18 cellular contexts compared by ENCODE assay signal in the genomic region with DNA sequence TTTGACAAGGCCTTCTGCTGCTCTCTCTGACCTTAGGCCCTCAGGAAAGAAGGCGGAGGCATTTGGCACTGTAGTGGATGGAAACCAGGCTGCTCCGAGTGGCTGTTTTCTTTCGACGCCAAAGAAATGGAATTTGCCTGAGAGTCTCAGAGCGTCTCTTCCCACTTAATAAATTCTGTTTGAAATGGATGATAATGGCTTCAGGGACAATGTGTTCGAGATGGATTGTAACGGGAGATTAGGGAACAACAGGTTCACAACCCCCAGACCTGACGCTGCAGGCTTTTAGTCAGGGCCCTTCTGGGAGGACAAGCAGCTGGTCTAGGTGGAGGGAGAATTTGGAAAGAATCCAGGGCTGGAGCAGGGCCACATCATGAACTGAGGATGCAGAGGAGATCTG. TPM values are rescaled to one million over a fixed set of nuclear protein-coding genes. Genes with fewer than 3 reads are reported as not detected.
A peak's percentile ranks its signal among the peaks of the same experiment; 100 is the strongest.
DNase-seq lines count a peak whose midpoint lies in the region; ATAC-seq and TF ChIP-seq lines count a peak whose summit lies in the region.
"Had no signal": no experiment of that assay in that cellular context is flagged by ENCODE, and none has a peak within 500 bp of the region (broad histone marks: within the 10 kb centered on the region; RNA-seq: fewer than 3 reads in every experiment).

No MANE protein-coding gene starts in this region.

- peaks cover 0 to 4% (median 0%) of the 10 kb centered on the region in 3 experiments for H3K27me3 ChIP-seq in neuronal stem cell (ENCODE audit: control insufficient read depth in 3 of 3, insufficient read depth in 3 of 3, low read depth in 1 of 3, low read length in 3 of 3)
- peaks cover 2% of the 10 kb centered on the region for H3K27me3 ChIP-seq in brain microvascular endothelial cell (replicated peaks)

- H3K4me3 ChIP-seq in fibroblast of the aortic adventitia (ENCODE audit: low read depth, low read length), result no peak overlapping the region
- H3K4me3 ChIP-seq in neuronal stem cell (ENCODE audit: low read length in 2 of 2), result no peak overlapping the region
- no peak overlapping the region for H3K4me3 ChIP-seq in brain microvascular endothelial cell (ENCODE audit: low read depth, low read length)

- no peak overlapping the region for H2AFZ ChIP-seq in neuronal stem cell (ENCODE audit: low read length)

- no peak overlapping the region for H2BK12ac ChIP-seq in neuronal stem cell (ENCODE audit: low read length)

- H3K23ac ChIP-seq in neuronal stem cell (ENCODE audit: low read depth, low read length, poor library complexity), result no peak overlapping the region

- DNase-seq in COR-L47 (lab: John Stamatoyannopoulos, UW), result peak; percentile 57
- DNase-seq in NCI-H1105 treated with DMSO at 0.1 percent for 48 hours (lab: John Stamatoyannopoulos, UW), result peak; percentile 60
- peak; percentile 14 for DNase-seq in fibroblast of the aortic adventitia (ENCODE audit: low read depth)
- DNase-seq in neuronal stem cell (ENCODE audit: low spot score), result no peak
- no peak for DNase-seq in activated T-helper 1 cell treated with anti-CD3 and anti-CD28 coated beads, Interleukin-12 subunit alpha, Interleukin-12 subunit beta, Interleukin-2, Interleukin-4 antibody, amounts not matched to agents 30 ng/mL and 10 ng/mL and 1 ng/mL, durations not matched to agents 14 hours and 24 hours and 36 hours (ENCODE audit: low spot score)
- no peak for DNase-seq in brain microvascular endothelial cell
- DNase-seq: DMS153, H9, NCI-H1930, NCI-H510A treated with DMSO at 0.1 percent for 48 hours, SHP77 had no signal

- H3K4me1 Mint-ChIP-seq in activated T-helper 1 cell treated with anti-CD3 and anti-CD28 coated beads, Interleukin-12 subunit alpha, Interleukin-12 subunit beta, Interleukin-2, Interleukin-4 antibody, amounts not matched to agents 30 ng/mL and 10 ng/mL and 1 ng/mL, durations not matched to agents 14 hours and 24 hours and 36 hours (ENCODE audit: low read depth), result no peaks in the 10 kb centered on the region

- no peak overlapping the region for H3K14ac ChIP-seq in neuronal stem cell (ENCODE audit: low read length)

- H3K36me3 Mint-ChIP-seq in activated T-helper 1 cell treated with anti-CD3 and anti-CD28 coated beads, Interleukin-12 subunit alpha, Interleukin-12 subunit beta, Interleukin-2, Interleukin-4 antibody, amounts not matched to agents 30 ng/mL and 10 ng/mL and 1 ng/mL, durations not matched to agents 14 hours and 24 hours and 36 hours (ENCODE audit: low read depth), result no peaks in the 10 kb centered on the region
- H3K36me3 Mint-ChIP-seq: IgD-negative memory B cell had no signal

- H2BK15ac ChIP-seq in neuronal stem cell (ENCODE audit: low read length), result no peak overlapping the region

- no peak overlapping the region for H3K27ac ChIP-seq in neuronal stem cell (replicated peaks; ENCODE audit: low read length)
- no peak overlapping the region for H3K27ac ChIP-seq in brain microvascular endothelial cell
- H3K27ac ChIP-seq: C4-2B, HL-60 had no signal

- no peak overlapping the region for H3K9ac ChIP-seq in neuronal stem cell (ENCODE audit: low read depth, low read length, poor library complexity)

- H3K36me3 ChIP-seq in neuronal stem cell (replicated peaks in 1 of 2; ENCODE audit: control insufficient read depth in 2 of 2, insufficient read depth in 2 of 2, low read length in 2 of 2) (no peaks in the 10 kb centered on the region), brain microvascular endothelial cell (replicated peaks) (no peaks in the 10 kb centered on the region)

- H3K27me3 Mint-ChIP-seq in activated T-helper 1 cell treated with anti-CD3 and anti-CD28 coated beads, Interleukin-12 subunit alpha, Interleukin-12 subunit beta, Interleukin-2, Interleukin-4 antibody, amounts not matched to agents 30 ng/mL and 10 ng/mL and 1 ng/mL, durations not matched to agents 14 hours and 24 hours and 36 hours (ENCODE audit: insufficient read depth), result peaks cover 2% of the 10 kb centered on the region

- H3K4me2 ChIP-seq in neuronal stem cell (ENCODE audit: insufficient read depth, low read length, poor library complexity, severe bottlenecking), result no peak overlapping the region

- no peak overlapping the region for H2BK120ac ChIP-seq in neuronal stem cell (ENCODE audit: low read depth, low read length)

- peaks cover 0 to 10% of the 10 kb centered on the region in 2 donors for H3K4me1 ChIP-seq in neuronal stem cell (ENCODE audit: control insufficient read depth in 2 of 2, insufficient read depth in 1 of 2, low read depth in 1 of 2, low read length in 2 of 2)

- ATAC-seq in HG03135 (IDR thresholded peaks at IDR 0.05; ENCODE audit: unreplicated experiment), result no peak
- ATAC-seq in HG03432 (IDR thresholded peaks at IDR 0.05; ENCODE audit: unreplicated experiment), result no peak
- ATAC-seq: SK-N-SH treated with all-trans-retinoic acid at 6 μM for 48 hours had no signal

- H3K9me3 ChIP-seq in neuronal stem cell (replicated peaks in 1 of 2; ENCODE audit: control insufficient read depth in 2 of 2, insufficient read depth in 1 of 2, low read depth in 1 of 2, low read length in 2 of 2), result no peaks in the 10 kb centered on the region

- no peaks in the 10 kb centered on the region for H3K79me1 ChIP-seq in neuronal stem cell (ENCODE audit: low read depth, low read length)

- WGBS in neuronal stem cell (ENCODE audit: extremely low coverage in 2 of 2, insufficient read length in 2 of 2, insufficient replicate concordance in 1 of 2), 2 donors, result no CpG with 5 or more reads among the region's 8 CpGs

- in situ Hi-C loops in brain microvascular endothelial cell (cut with HindIII; ENCODE audit: low pct_ligation_motif_present, low sequenced_read_pairs), result loop anchor here (10.0 kb wide), 1 partner anchor 300 kb away; no protein-coding TSS in a partner anchor

- no peaks in the 10 kb centered on the region for H3K9me3 Mint-ChIP-seq in activated T-helper 1 cell treated with anti-CD3 and anti-CD28 coated beads, Interleukin-12 subunit alpha, Interleukin-12 subunit beta, Interleukin-2, Interleukin-4 antibody, amounts not matched to agents 30 ng/mL and 10 ng/mL and 1 ng/mL, durations not matched to agents 14 hours and 24 hours and 36 hours
- H3K9me3 Mint-ChIP-seq: H9, IgD-negative memory B cell had no signal

- intact Hi-C loops in activated T-helper 1 cell treated with anti-CD3 and anti-CD28 coated beads, Interleukin-12 subunit alpha, Interleukin-12 subunit beta, Interleukin-2, Interleukin-4 antibody, amounts not matched to agents 30 ng/mL and 10 ng/mL and 1 ng/mL, durations not matched to agents 14 hours and 24 hours and 36 hours (cut with micrococcal nuclease), result loop anchor here (10.0 kb wide), 1 partner anchor 430 kb away; no protein-coding TSS in a partner anchor

- no peak overlapping the region for H3K4me3 Mint-ChIP-seq in activated T-helper 1 cell treated with anti-CD3 and anti-CD28 coated beads, Interleukin-12 subunit alpha, Interleukin-12 subunit beta, Interleukin-2, Interleukin-4 antibody, amounts not matched to agents 30 ng/mL and 10 ng/mL and 1 ng/mL, durations not matched to agents 14 hours and 24 hours and 36 hours
- H3K4me3 Mint-ChIP-seq: H9, IgD-negative memory B cell had no signal

- H2BK5ac ChIP-seq in neuronal stem cell (ENCODE audit: low read length), result no peak overlapping the region

- H3K18ac ChIP-seq in neuronal stem cell (ENCODE audit: low read length), result peak overlapping the region; percentile 22

- TF ChIP-seq CTCF in fibroblast of the aortic adventitia (IDR thresholded peaks at IDR 0.05; ENCODE audit: insufficient read depth, low read length), result no peak
- no peak for TF ChIP-seq CTCF in brain microvascular endothelial cell (IDR thresholded peaks at IDR 0.05; ENCODE audit: low read depth, low read length, missing control alignments)

- H4K8ac ChIP-seq in neuronal stem cell (ENCODE audit: low read depth, low read length), result no peak overlapping the region

- H4K91ac ChIP-seq in neuronal stem cell (ENCODE audit: low read depth, low read length, poor library complexity), result no peak overlapping the region

- peak overlapping the region; percentile 17 for H2AK5ac ChIP-seq in neuronal stem cell (ENCODE audit: low read depth, low read length)

- H3K27ac Mint-ChIP-seq in activated T-helper 1 cell treated with anti-CD3 and anti-CD28 coated beads, Interleukin-12 subunit alpha, Interleukin-12 subunit beta, Interleukin-2, Interleukin-4 antibody, amounts not matched to agents 30 ng/mL and 10 ng/mL and 1 ng/mL, durations not matched to agents 14 hours and 24 hours and 36 hours, result no peak overlapping the region
- H3K27ac Mint-ChIP-seq: IgD-negative memory B cell had no signal

- no peak overlapping the region for H3K4ac ChIP-seq in neuronal stem cell (ENCODE audit: low read length)

RNA-seq across cellular contexts. Expression of a gene that starts 58.6 kb away (rescaled TPM):
- total RNA-seq in fibroblast of the aortic adventitia (ENCODE audit: low replicate concordance), result 0.36 TPM in 1 of 2 replicates, not detected in the other
- polyA plus RNA-seq in neuronal stem cell (2013, experiment 1 of 2), result 0.84 TPM
- polyA plus RNA-seq in neuronal stem cell (2013, experiment 2 of 2), result 1.0 TPM
- not detected in 2 replicates for total RNA-seq in activated T-helper 1 cell treated with anti-CD3 and anti-CD28 coated beads, Interleukin-12 subunit alpha, Interleukin-12 subunit beta, Interleukin-2, Interleukin-4 antibody, amounts not matched to agents 30 ng/mL and 10 ng/mL and 1 ng/mL, durations not matched to agents 14 hours and 24 hours and 36 hours
- total RNA-seq: H9, OCI-LY7 had no signal

Comparison
In these comparisons a context has a peak if more than half of its experiments do, and no peak if none do; other contexts are left out.
1. DNase-seq: peak in COR-L47 (single experiment), NCI-H1105 treated with DMSO at 0.1 percent for 48 hours (single experiment) and fibroblast of the aortic adventitia (single experiment); none in neuronal stem cell (single experiment), activated T-helper 1 cell treated with anti-CD3 and anti-CD28 coated beads, Interleukin-12 subunit alpha, Interleukin-12 subunit beta, Interleukin-2, Interleukin-4 antibody, amounts not matched to agents 30 ng/mL and 10 ng/mL and 1 ng/mL, durations not matched to agents 14 hours and 24 hours and 36 hours (single experiment) and brain microvascular endothelial cell (single experiment).